32 cellular contexts compared by ENCODE assay signal in genomic region chr17:20216154-20216815, GRCh38.
DNase-seq lines count a peak whose midpoint lies in the region; ATAC-seq, FAIRE-seq and TF ChIP-seq lines count a peak whose summit lies in the region.
"Had no signal": no experiment of that assay in that cellular context is flagged by ENCODE, and none has a peak within 500 bp of the region (broad histone marks: within the 10 kb centered on the region; RNA-seq: fewer than 3 reads in every experiment).

No MANE protein-coding gene starts in this region.

- H2BK120ac ChIP-seq in H9 (ENCODE audit: low read depth, low read length, poor library complexity, severe bottlenecking) = no peak overlapping the region

- no peak overlapping the region for H4K5ac ChIP-seq in H9 (ENCODE audit: insufficient read length, low read depth, low read length)

- H4K91ac ChIP-seq in H9 (ENCODE audit: insufficient read length, low read depth, low read length) = no peak overlapping the region

- no peaks in the 10 kb centered on the region; the same call in 1 of the 2 replicates for H3K4me1 ChIP-seq in H9 (ENCODE audit: insufficient read depth, low read length)
- H3K4me1 ChIP-seq in K562 (replicated peaks in 1 of 2; ENCODE audit: control insufficient read depth in 2 of 2, insufficient read depth in 2 of 2, low read length in 2 of 2) = no peaks in the 10 kb centered on the region
- H3K4me1 ChIP-seq: suprapubic skin had no signal

- H3K27ac Mint-ChIP-seq in H9 (peak overlapping the region; percentile 46 to 75 (median 62); a peak in 6 of 7 replicates), type B pancreatic cell (no peak overlapping the region)
- H3K27ac Mint-ChIP-seq: activated CD4-positive, alpha-beta T cell treated with anti-CD3 and anti-CD28 coated beads, Interleukin-2, amount 10 ng/mL, durations not matched to agents 24 days and 14 days; activated T-helper 2 cell treated with anti-CD3 and anti-CD28 coated beads, Interferon-gamma antibody, Interleukin-2, Interleukin-4, amounts not matched to agents 10 μg/mL and 5 μg/mL and 100 μg/mL, durations not matched to agents 14 hours and 24 hours and 36 hours; nephron progenitor cell; stimulated activated naive B cell treated with anti-CD40 and anti-IgM and Interleukin-4, amounts not matched to agents 10 μg/mL and 1 μg/mL and 100 μg/mL, for 72 hours had no signal

- no peak overlapping the region for H3K23ac ChIP-seq in H9 (ENCODE audit: insufficient read length, low read depth, low read length)

- no peak overlapping the region for H3T11ph ChIP-seq in H9 (ENCODE audit: low read length)

- H3K79me2 ChIP-seq in H9 (ENCODE audit: insufficient read depth, low read length) = no peaks in the 10 kb centered on the region; the same call in 1 of the 2 replicates
- no peaks in the 10 kb centered on the region; the same call in 2 of the 3 replicates for H3K79me2 ChIP-seq in K562 (ENCODE audit: control insufficient read depth, insufficient read depth, low read length)

- H3K9me3 ChIP-seq in H9 (ENCODE audit: control insufficient read depth, low read depth, low read length) (peaks cover 7% of the 10 kb centered on the region), K562 (replicated peaks; ENCODE audit: control insufficient read depth, insufficient read depth, low read depth, low read length) (no peaks in the 10 kb centered on the region)
- H3K9me3 ChIP-seq: Caco-2, ovary, suprapubic skin had no signal

- H3K56ac ChIP-seq in H9 (ENCODE audit: insufficient read length, low read depth, low read length) = no peak overlapping the region

- H3K9me1 ChIP-seq in K562 (ENCODE audit: control insufficient read depth, insufficient read depth, low read length) = no peaks in the 10 kb centered on the region

- no peak for TF ChIP-seq RAD21 in K562 (CRISPR knock-in tag; conservative IDR thresholded peaks at IDR 0.05 in 1 of 2, IDR thresholded peaks at IDR 0.05 in 1 of 2)

- no peak for TF ChIP-seq EP300 in K562 (IDR thresholded peaks at IDR 0.05; ENCODE audit: low read length)

- CTCF ChIA-PET in K562 (lab: Yijun Ruan, JAX; ENCODE audit: low intra/inter-chr PET ratio) = no interaction called here

- H3K27me3 ChIP-seq in H9 (ENCODE audit: insufficient read depth, low read length) (no peaks in the 10 kb centered on the region), K562 (ENCODE audit: control insufficient read depth in 2 of 2, insufficient read depth in 2 of 2, low read length in 2 of 2) (no peaks in the 10 kb centered on the region), kidney epithelial cell (ENCODE audit: control insufficient read depth, insufficient read depth, low read length) (no peaks in the 10 kb centered on the region)
- H3K27me3 ChIP-seq: brain microvascular endothelial cell, ovary, suprapubic skin had no signal

- no peaks in the 10 kb centered on the region for H3K23me2 ChIP-seq in H9 (ENCODE audit: insufficient read length, low read depth, low read length, poor library complexity, severe bottlenecking)

- H4K20me1 ChIP-seq in H9 (ENCODE audit: control insufficient read depth, insufficient read depth, insufficient read length) (peaks cover 2% of the 10 kb centered on the region), K562 (replicated peaks; ENCODE audit: control insufficient read depth, insufficient read depth, low read length) (no peaks in the 10 kb centered on the region)

- intact Hi-C loops in K562 (cut with micrococcal nuclease) = no loop called here

- H2BK12ac ChIP-seq in H9 (ENCODE audit: insufficient read length, low read depth, low read length) = no peak overlapping the region

- H3K4me2 ChIP-seq in H9 (ENCODE audit: insufficient read depth, insufficient read length, low read length) = no peak overlapping the region
- no peak overlapping the region for H3K4me2 ChIP-seq in K562 (ENCODE audit: insufficient read depth, low read length)

- H3K4me1 Mint-ChIP-seq in H9 = peaks cover 47 to 55% of the 10 kb centered on the region in 2 experiments
- H3K4me1 Mint-ChIP-seq in type B pancreatic cell (ENCODE audit: unreplicated experiment) = peaks cover 4% of the 10 kb centered on the region
- H3K4me1 Mint-ChIP-seq: activated CD4-positive, alpha-beta T cell treated with anti-CD3 and anti-CD28 coated beads, Interleukin-2, amount 10 ng/mL, durations not matched to agents 24 days and 14 days had no signal

- H2AFZ ChIP-seq in H9 (ENCODE audit: low read length) (no peak overlapping the region), K562 (ENCODE audit: low read depth, low read length) (no peak overlapping the region)

- peak overlapping the region; percentile 22; the same call in 1 of the 2 replicates for H3K14ac ChIP-seq in H9 (ENCODE audit: insufficient read depth, low read length)

- H3K27ac ChIP-seq in H9 (ENCODE audit: insufficient read length, low read depth, low read length) = no peak overlapping the region
- H3K27ac ChIP-seq in K562 (ENCODE audit: extremely low read depth, low read depth, low read length) = no peak overlapping the region
- H3K27ac ChIP-seq: brain microvascular endothelial cell, HL-60, ovary, RWPE1, suprapubic skin, WERI-Rb-1 had no signal

- no peak for TF ChIP-seq POLR2A in K562 (conservative IDR thresholded peaks at IDR 0.05)

- ATAC-seq in K562 (no peak), HG02678 (IDR thresholded peaks at IDR 0.05; ENCODE audit: unreplicated experiment) (no peak)

- POLR2A ChIA-PET in K562 (lab: Yijun Ruan, JAX) = no interaction called here

- H3K79me1 ChIP-seq in H9 (ENCODE audit: insufficient read depth, low read depth, low read length, poor library complexity, severe bottlenecking) = peaks cover 4% of the 10 kb centered on the region

- no peak overlapping the region for H2BK5ac ChIP-seq in H9 (ENCODE audit: insufficient read length, low read length)

- no peak overlapping the region for H3K18ac ChIP-seq in H9 (ENCODE audit: insufficient read length, low read depth, low read length)

- no peak overlapping the region for H4K8ac ChIP-seq in H9 (replicated peaks; ENCODE audit: insufficient read length, low read depth, low read length)

- H3K9ac ChIP-seq in H9 (ENCODE audit: extremely low read depth, insufficient read length, low read length) (no peak overlapping the region), K562 (ENCODE audit: insufficient read depth in 1 of 2, low read depth in 2 of 2, low read length in 2 of 2) (no peak overlapping the region)

- H3K36me3 Mint-ChIP-seq in H9 (ENCODE audit: insufficient read depth in 1 of 3, low read depth in 3 of 3) (peaks cover 14 to 19% (median 16%) of the 10 kb centered on the region in 3 experiments), type B pancreatic cell (peaks cover 8% of the 10 kb centered on the region)

- H3K36me3 ChIP-seq in K562 (ENCODE audit: control insufficient read depth, insufficient read depth, low read length) = no peaks in the 10 kb centered on the region
- peaks cover 2% of the 10 kb centered on the region for H3K36me3 ChIP-seq in kidney epithelial cell (ENCODE audit: control insufficient read depth, insufficient read depth, low read length)
- H3K36me3 ChIP-seq: brain microvascular endothelial cell, ovary, suprapubic skin had no signal

- H2BK15ac ChIP-seq in H9 (ENCODE audit: low read depth, low read length) = no peak overlapping the region

- H2BK20ac ChIP-seq in H9 (ENCODE audit: low read depth, low read length, poor library complexity, severe bottlenecking) = no peak overlapping the region

- no TSS peak for BruUV-seq in K562 (replicated peaks; lab: Mats Ljungman, UMichigan)

- in situ Hi-C loops in K562 (cut with MboI) = no loop called here

- H3K4me3 Mint-ChIP-seq in H9 = peak overlapping the region in 1 of 2 experiments; percentile 19; a peak in 2 of 5 replicates
- no peak overlapping the region for H3K4me3 Mint-ChIP-seq in type B pancreatic cell
- H3K4me3 Mint-ChIP-seq: activated CD4-positive, alpha-beta T cell treated with anti-CD3 and anti-CD28 coated beads, Interleukin-2, amount 10 ng/mL, durations not matched to agents 24 days and 14 days; CD14-positive monocyte; nephron progenitor cell; stimulated activated naive B cell treated with anti-CD40 and anti-IgM and Interleukin-4, amounts not matched to agents 10 μg/mL and 1 μg/mL and 100 μg/mL, for 72 hours had no signal

- no peak for TF ChIP-seq CTCF in H9 (conservative IDR thresholded peaks at IDR 0.05)
- TF ChIP-seq CTCF in K562 (IDR thresholded peaks at IDR 0.05 in 2 of 3, conservative IDR thresholded peaks at IDR 0.05 in 1 of 3; ENCODE audit: insufficient read depth in 2 of 3, low read depth in 1 of 3, low read length in 3 of 3) = no peak
- TF ChIP-seq CTCF in kidney epithelial cell (IDR thresholded peaks at IDR 0.05; ENCODE audit: insufficient read depth, low read length, poor library complexity, severe bottlenecking) = no peak
- TF ChIP-seq CTCF in type B pancreatic cell (conservative IDR thresholded peaks at IDR 0.05) = no peak

- no peak for FAIRE-seq in K562 (lab: Jason Lieb, UNC)

- no peak overlapping the region for H2AK5ac ChIP-seq in H9 (ENCODE audit: insufficient read length, low read length)

- DNase-seq in H9 = no peak
- DNase-seq in K562 (ENCODE audit: extremely low read depth in 1 of 4, low spot score in 3 of 4) = no peak
- DNase-seq in kidney epithelial cell (ENCODE audit: low read depth) = peak; percentile 45
- peak; percentile 82 for DNase-seq in renal cortical epithelial cell (ENCODE audit: low read depth)
- DNase-seq in stimulated activated naive CD4-positive, alpha-beta T cell (lab: John Stamatoyannopoulos, UW) = no peak
- DNase-seq in type B pancreatic cell (ENCODE audit: extremely low spot score, unreplicated experiment) = no peak
- DNase-seq in cortex of kidney (lab: John Stamatoyannopoulos, UW) = no peak
- DNase-seq: activated CD4-positive, alpha-beta T cell treated with anti-CD3 and anti-CD28 coated beads, Interleukin-2, amount 10 ng/mL, durations not matched to agents 24 days and 14 days; activated CD8-positive, alpha-beta memory T cell treated with anti-CD3 and anti-CD28 coated beads for 24 hours; activated naive CD4-positive, alpha-beta T cell treated with anti-CD3 and anti-CD28 coated beads, Interleukin-2, amount 50 U/mL, for 16 hours; activated T-cell treated with anti-CD3 and anti-CD28 coated beads for 4 hours; amniotic stem cell; brain microvascular endothelial cell; Caco-2; DMS79; effector memory CD4-positive, alpha-beta T cell; NCI-H146; NCI-H2107; NCI-H446; NCI-H774; nephron progenitor cell; ovary; stimulated activated naive B cell treated with anti-CD40 and anti-IgM and Interleukin-4, amounts not matched to agents 10 μg/mL and 1 μg/mL and 100 μg/mL, for 72 hours; T1000; WERI-Rb-1 had no signal

- no CpG with 5 or more reads among the region's 6 CpGs for whole genome bisulfite sequencing in H9 (ENCODE audit: extremely low coverage, insufficient read length, low lambda C conversion rate)
- WGBS in K562 (ENCODE audit: insufficient coverage, low coverage, missing lambda C conversion rate) = 15% methylated on average over 5 of the region's 6 CpGs

- no peak overlapping the region for H3K4ac ChIP-seq in H9 (ENCODE audit: low read depth, low read length)

- H3K9me3 Mint-ChIP-seq in H9 (peaks cover 3 to 13% of the 10 kb centered on the region in 2 experiments; a peak in 3 of 5 replicates), type B pancreatic cell (peaks cover 5% of the 10 kb centered on the region)
- H3K9me3 Mint-ChIP-seq: activated CD4-positive, alpha-beta T cell treated with anti-CD3 and anti-CD28 coated beads, Interleukin-2, amount 10 ng/mL, durations not matched to agents 24 days and 14 days; activated T-helper 2 cell treated with anti-CD3 and anti-CD28 coated beads, Interferon-gamma antibody, Interleukin-2, Interleukin-4, amounts not matched to agents 10 μg/mL and 5 μg/mL and 100 μg/mL, durations not matched to agents 14 hours and 24 hours and 36 hours had no signal

- H3K27me3 Mint-ChIP-seq in H9 (ENCODE audit: low read depth) = no peaks in the 10 kb centered on the region
- H3K27me3 Mint-ChIP-seq in type B pancreatic cell = no peaks in the 10 kb centered on the region
- H3K27me3 Mint-ChIP-seq: stimulated activated naive B cell treated with anti-CD40 and anti-IgM and Interleukin-4, amounts not matched to agents 10 μg/mL and 1 μg/mL and 100 μg/mL, for 72 hours had no signal

- H3K4me3 ChIP-seq in K562 (no peak overlapping the region), kidney epithelial cell (ENCODE audit: low read depth, low read length) (no peak overlapping the region)
- H3K4me3 ChIP-seq: lung, ovary, suprapubic skin had no signal

Comparison
In these comparisons a context has a peak if more than half of its experiments do, and no peak if none do; other contexts are left out.
1. DNase-seq: peak in kidney epithelial cell (single experiment) and renal cortical epithelial cell (single experiment); none in H9 (single experiment), K562 (0 of 4), stimulated activated naive CD4-positive, alpha-beta T cell (0 of 6), type B pancreatic cell (single experiment) and cortex of kidney (single experiment).